In genomic region chr5:135437796-135438560, GRCh38 we compare ENCODE assay signal across 9 cellular contexts. TPM values are rescaled to one million over a fixed set of nuclear protein-coding genes. Genes with fewer than 3 reads are reported as not detected.
A peak's percentile ranks its signal among the peaks of the same experiment; 100 is the strongest.
DNase-seq lines count a peak whose midpoint lies in the region; ATAC-seq, FAIRE-seq and TF ChIP-seq lines count a peak whose summit lies in the region.
"Had no signal": no experiment of that assay in that cellular context is flagged by ENCODE, and none has a peak within 500 bp of the region (broad histone marks: within the 10 kb centered on the region; RNA-seq: fewer than 3 reads in every experiment).

No MANE protein-coding gene starts in this region.

- ATAC-seq in naive B cell (ENCODE audit: low read depth in 2 of 2) = no peak
- no peak for ATAC-seq in GM18517 (IDR thresholded peaks at IDR 0.05; ENCODE audit: unreplicated experiment)
- no peak for ATAC-seq in GM18505 (IDR thresholded peaks at IDR 0.05; ENCODE audit: unreplicated experiment)

- H3K4me3 ChIP-seq in bronchial epithelial cell (ENCODE audit: low read depth, low read length) = no peak overlapping the region

- DNase-seq in COR-L47 (lab: John Stamatoyannopoulos, UW) = peak; percentile 52
- DNase-seq in MV-4-11 (lab: John Stamatoyannopoulos, UW) = peak; percentile 81
- DNase-seq in bronchial epithelial cell (ENCODE audit: low read depth) = peak; percentile 58
- DNase-seq in naive B cell = no peak
- no peak for DNase-seq in activated CD4-positive, alpha-beta T cell treated with anti-CD3 and anti-CD28 coated beads, Interleukin-2, amount 50 U/mL, for 48 hours
- DNase-seq in activated gamma-delta T cell treated with Interleukin-2 at 50 U/mL for 16 hours = no peak

- H3K36me3 Mint-ChIP-seq in naive B cell = no peaks in the 10 kb centered on the region

- peak overlapping the region in 5 of 8 donors; percentile 49 to 78 (median 59) for H3K4me3 Mint-ChIP-seq in naive B cell

- peaks cover 0 to 8% (median 7%) of the 10 kb centered on the region in 3 donors for H3K27me3 Mint-ChIP-seq in naive B cell

- H3K27ac Mint-ChIP-seq in naive B cell = peak overlapping the region in 2 of 6 donors; percentile 50 to 77

- no peak for TF ChIP-seq CTCF in bronchial epithelial cell (IDR thresholded peaks at IDR 0.05; ENCODE audit: insufficient read depth, low read length, severe bottlenecking)

- peaks cover 6% of the 10 kb centered on the region for H3K27me3 ChIP-seq in bronchial epithelial cell (ENCODE audit: control insufficient read depth, insufficient read depth, low read length)

- FAIRE-seq in bronchial epithelial cell (lab: Jason Lieb, UNC) = no peak

- no peak for TF ChIP-seq POLR2A in GM18505 (IDR thresholded peaks at IDR 0.05; ENCODE audit: borderline replicate concordance, extremely low read depth, insufficient read depth, insufficient read length)

- H3K4me1 Mint-ChIP-seq in naive B cell = peaks cover 15 to 48% (median 41%) of the 10 kb centered on the region in 3 donors

- H3K9me3 Mint-ChIP-seq in naive B cell = no peaks in the 10 kb centered on the region

- H3K36me3 ChIP-seq in bronchial epithelial cell (ENCODE audit: control insufficient read depth, insufficient read depth, low read length) = no peaks in the 10 kb centered on the region

RNA-seq across cellular contexts. Expression of gene DCANP1, which starts 9.2 kb away (rescaled TPM):
- total RNA-seq in bronchial epithelial cell = not detected in 2 replicates
- polyA plus RNA-seq in naive B cell (ENCODE audit: low read depth in 6 of 6) = not detected
- total RNA-seq: activated CD8-positive, alpha-beta memory T cell treated with anti-CD3 and anti-CD28 coated beads for 36 hours had no signal

RNA-seq across cellular contexts. Expression of gene TIFAB, which starts 14.2 kb away (rescaled TPM):
- total RNA-seq in bronchial epithelial cell = not detected in 2 replicates
- polyA plus RNA-seq in naive B cell (ENCODE audit: low read depth in 6 of 6) = not detected
- total RNA-seq: activated CD8-positive, alpha-beta memory T cell treated with anti-CD3 and anti-CD28 coated beads for 36 hours had no signal

RNA-seq across cellular contexts. Expression of gene MACROH2A1, which starts 38.9 kb away (rescaled TPM):
- total RNA-seq in bronchial epithelial cell = 235 and 257 TPM in 2 replicates
- polyA plus RNA-seq in naive B cell (ENCODE audit: low read depth in 6 of 6) = 100 to 1,000 TPM in 5 of 6 donors, 10 to 100 TPM in 1; 85.2 to 170 (median 120) TPM

Comparison
In these comparisons a context has a peak if more than half of its experiments do, and no peak if none do; other contexts are left out.
1. DNase-seq: peak in COR-L47 (single experiment), MV-4-11 (single experiment) and bronchial epithelial cell (single experiment); none in naive B cell (single experiment), activated CD4-positive, alpha-beta T cell treated with anti-CD3 and anti-CD28 coated beads, Interleukin-2, amount 50 U/mL, for 48 hours (0 of 2) and activated gamma-delta T cell treated with Interleukin-2 at 50 U/mL for 16 hours (single experiment).